Comparison of ENCODE assay signal across 11 cellular contexts in the genomic region with DNA sequence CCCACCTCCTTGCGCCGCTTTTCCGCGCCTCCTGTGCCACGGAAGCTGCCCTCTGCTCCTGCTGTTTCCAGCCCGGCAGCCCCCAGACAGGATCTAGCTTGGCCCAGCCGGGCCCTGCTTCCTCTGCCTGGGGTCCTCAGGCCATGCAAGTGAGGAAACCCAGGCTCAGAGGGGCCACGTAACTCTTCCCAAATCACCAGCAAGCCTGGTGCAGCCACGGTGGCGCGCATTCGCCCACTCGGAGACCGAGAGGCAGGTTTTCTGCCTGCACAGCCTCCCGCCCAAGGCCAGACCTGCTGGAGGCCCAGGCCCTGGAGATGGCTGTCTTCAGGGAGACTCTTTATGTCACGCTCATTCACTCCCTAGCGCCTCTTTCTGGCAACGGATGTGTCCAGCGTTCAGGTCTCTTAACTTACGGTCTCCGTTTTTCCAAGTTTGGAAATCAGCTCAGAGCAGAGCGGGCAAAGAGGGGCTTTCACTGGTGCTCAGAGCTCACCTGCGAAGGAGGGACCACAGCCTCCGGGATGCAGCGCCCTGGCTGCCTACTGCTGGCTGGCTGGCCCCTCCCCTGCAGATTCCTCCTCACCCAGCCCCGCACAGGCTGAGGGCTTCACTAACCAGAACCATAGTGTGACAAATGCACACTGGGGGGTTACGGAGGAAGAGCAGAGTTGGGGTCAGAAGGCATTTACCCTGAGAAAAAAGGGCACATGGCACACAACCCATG. TPM values are rescaled to one million over a fixed set of nuclear protein-coding genes. Genes with fewer than 3 reads are reported as not detected.
A peak's percentile ranks its signal among the peaks of the same experiment; 100 is the strongest.
DNase-seq lines count a peak whose midpoint lies in the region; ATAC-seq, FAIRE-seq and TF ChIP-seq lines count a peak whose summit lies in the region.
"Had no signal": no experiment of that assay in that cellular context is flagged by ENCODE, and none has a peak within 500 bp of the region (broad histone marks: within the 10 kb centered on the region; RNA-seq: fewer than 3 reads in every experiment).

No MANE protein-coding gene starts in this region.

- no TSS peak for BruUV-seq in K562 (replicated peaks; lab: Mats Ljungman, UMichigan)

- H4K20me1 ChIP-seq in GM23338 (replicated peaks; ENCODE audit: insufficient read depth) (no peaks in the 10 kb centered on the region), K562 (replicated peaks; ENCODE audit: control insufficient read depth, insufficient read depth, low read length) (no peaks in the 10 kb centered on the region)

- H3K27me3 ChIP-seq in GM23338 (ENCODE audit: insufficient read depth): peaks cover 38% of the 10 kb centered on the region
- peaks cover 17 to 54% of the 10 kb centered on the region in 2 experiments for H3K27me3 ChIP-seq in K562 (ENCODE audit: control insufficient read depth in 2 of 2, insufficient read depth in 2 of 2, low read length in 2 of 2)

- no peaks in the 10 kb centered on the region for H3K36me3 Mint-ChIP-seq in GM23338 (ENCODE audit: low read depth)

- H3K27ac ChIP-seq in GM23338 (ENCODE audit: low read depth) (peak overlapping the region; percentile 53; the same call in 1 of the 2 replicates), K562 (ENCODE audit: extremely low read depth, low read depth, low read length) (no peak overlapping the region)

- ATAC-seq in GM23338 (peak; percentile 62), K562 (peak; percentile 52; the same call in 2 of the 3 replicates), HG02623 (IDR thresholded peaks at IDR 0.05; ENCODE audit: unreplicated experiment) (no peak), HG02870 (IDR thresholded peaks at IDR 0.05; ENCODE audit: unreplicated experiment) (no peak), HG02981 (IDR thresholded peaks at IDR 0.05; ENCODE audit: unreplicated experiment) (no peak)
- ATAC-seq: effector memory CD8-positive, alpha-beta T cell had no signal

- TF ChIP-seq CTCF in GM23338 (conservative IDR thresholded peaks at IDR 0.05; ENCODE audit: low read depth in 2 of 2) (peak in 1 of 2 experiments; percentile 35; a peak in 3 of 4 replicates), K562 (IDR thresholded peaks at IDR 0.05 in 2 of 3, conservative IDR thresholded peaks at IDR 0.05 in 1 of 3; ENCODE audit: insufficient read depth in 2 of 3, low read depth in 1 of 3, low read length in 3 of 3) (no peak)

- H3K9me1 ChIP-seq in K562 (ENCODE audit: control insufficient read depth, insufficient read depth, low read length): no peaks in the 10 kb centered on the region

- H3K9ac ChIP-seq in K562 (ENCODE audit: insufficient read depth in 1 of 2, low read depth in 2 of 2, low read length in 2 of 2): no peak overlapping the region

- H3K79me2 ChIP-seq in GM23338 (replicated peaks; ENCODE audit: insufficient read depth): no peaks in the 10 kb centered on the region
- H3K79me2 ChIP-seq in K562 (ENCODE audit: control insufficient read depth, insufficient read depth, low read length): no peaks in the 10 kb centered on the region

- no peak for TF ChIP-seq EP300 in K562 (IDR thresholded peaks at IDR 0.05; ENCODE audit: low read length)

- in situ Hi-C loops in K562 (cut with MboI): no loop called here

- no peak for TF ChIP-seq RAD21 in K562 (CRISPR knock-in tag; conservative IDR thresholded peaks at IDR 0.05 in 1 of 2, IDR thresholded peaks at IDR 0.05 in 1 of 2)

- intact Hi-C loops in K562 (cut with micrococcal nuclease): no loop called here

- H3K9me3 ChIP-seq in K562 (replicated peaks; ENCODE audit: control insufficient read depth, insufficient read depth, low read depth, low read length): no peaks in the 10 kb centered on the region

- H3K9me3 Mint-ChIP-seq in GM23338: no peaks in the 10 kb centered on the region; the same call in 2 of the 3 replicates
- H3K9me3 Mint-ChIP-seq: effector memory CD8-positive, alpha-beta T cell had no signal

- TF ChIP-seq POLR2A in K562 (conservative IDR thresholded peaks at IDR 0.05): no peak

- H3K4me1 ChIP-seq in GM23338 (ENCODE audit: insufficient read depth): peaks cover 9% of the 10 kb centered on the region; the same call in 1 of the 2 replicates
- H3K4me1 ChIP-seq in K562 (replicated peaks in 1 of 2; ENCODE audit: control insufficient read depth in 2 of 2, insufficient read depth in 2 of 2, low read length in 2 of 2): peaks cover 0 to 13% of the 10 kb centered on the region in 2 experiments; a peak in 2 of 5 replicates

- no peaks in the 10 kb centered on the region for H3K36me3 ChIP-seq in GM23338 (ENCODE audit: insufficient read depth)
- H3K36me3 ChIP-seq in K562 (ENCODE audit: control insufficient read depth, insufficient read depth, low read length): no peaks in the 10 kb centered on the region

- H3K27ac Mint-ChIP-seq in GM23338: no peak overlapping the region
- H3K27ac Mint-ChIP-seq: effector memory CD8-positive, alpha-beta T cell had no signal

- 36% methylated on average over 12 of the region's 27 CpGs for WGBS in K562 (ENCODE audit: insufficient coverage, low coverage, missing lambda C conversion rate)

- no peak for FAIRE-seq in K562 (lab: Jason Lieb, UNC)

- DNase-seq in GM23338 (ENCODE audit: low spot score) (peak; percentile 55), K562 (ENCODE audit: extremely low read depth in 1 of 4, low spot score in 3 of 4) (no peak), iPS-NIHi7 (ENCODE audit: extremely low spot score) (peak; percentile 46), retina (peak; percentile 68), dermis blood vessel endothelial cell (no peak)
- DNase-seq: effector memory CD8-positive, alpha-beta T cell; NCI-H1092 treated with DMSO at 0.1 percent for 48 hours; SHP77 had no signal

- peak overlapping the region; percentile 64; the same call in 1 of the 2 replicates for H2AFZ ChIP-seq in GM23338
- no peak overlapping the region for H2AFZ ChIP-seq in K562 (ENCODE audit: low read depth, low read length)

- H3F3A ChIP-seq in GM23338 (replicated peaks; ENCODE audit: low read depth): peaks cover 11% of the 10 kb centered on the region

- H3K27me3 Mint-ChIP-seq in GM23338 (ENCODE audit: insufficient read depth, low read depth, poor library complexity): peaks cover 35% of the 10 kb centered on the region

- H3K4me2 ChIP-seq in GM23338 (peak overlapping the region; percentile 85), K562 (ENCODE audit: insufficient read depth, low read length) (no peak overlapping the region)

- POLR2A ChIA-PET in K562 (lab: Yijun Ruan, JAX): no interaction called here

- H3K4me3 ChIP-seq in GM23338 (peak overlapping the region; percentile 71), K562 (no peak overlapping the region)

- peak overlapping the region; percentile 79 for H3K4me3 Mint-ChIP-seq in GM23338

- CTCF ChIA-PET in K562 (lab: Yijun Ruan, JAX; ENCODE audit: low intra/inter-chr PET ratio): no interaction called here

- H3K9me2 ChIP-seq in GM23338 (ENCODE audit: insufficient read depth): no peaks in the 10 kb centered on the region

- H3K4me1 Mint-ChIP-seq in GM23338: peaks cover 12% of the 10 kb centered on the region; the same call in 2 of the 3 replicates

RNA-seq across cellular contexts. Expression of a gene that starts 20.6 kb away (rescaled TPM):
- total RNA-seq in GM23338 (2014; rRNA removed; shearing (Covaris generic)): 31.3 and 37.1 TPM in 2 replicates
- polyA plus RNA-seq in GM23338 (2016; fragmentation: Nextera tagmentation; extraction: Ambion mirVana): 4.6 and 5.3 TPM in 2 replicates
- 12.4 and 32.4 TPM in 2 replicates for total RNA-seq in K562 (2011; cell fraction: chromatin; rRNA removed; ENCODE audit: low replicate concordance)
- total RNA-seq in K562 (2011; cell fraction: nucleolus; rRNA removed): 19.7 and 19.8 TPM in 2 replicates
- 9.8 and 13.9 TPM in 2 replicates for total RNA-seq in K562 (2011; cell fraction: nucleoplasm; rRNA removed)
- 3.6 and 4.8 TPM in 2 replicates for total RNA-seq in K562 (2014; rRNA removed)
- total RNA-seq in K562 (2014; rRNA removed; fragmentation: Illumina TruSeq; extraction: Trizol): 0.99 and 1.2 TPM in 2 replicates
- total RNA-seq in K562 (2015; rRNA removed; fragmentation: Illumina TruSeq; extraction: Trizol): 2.9 and 3.5 TPM in 2 replicates
- 7.5 and 10.2 TPM in 2 replicates for total RNA-seq in K562 (2021)
- 2.2 and 2.7 TPM in 2 replicates for polyA plus RNA-seq in K562 (2011; rRNA removed)
- polyA plus RNA-seq in K562 (2011; cell fraction: cytosol; rRNA removed): 2.4 and 6.4 TPM in 2 replicates
- polyA plus RNA-seq in K562 (2011; cell fraction: nucleus; rRNA removed): 10.4 and 24.0 TPM in 2 replicates
- polyA plus RNA-seq in K562 (2012): 5.5 and 6.7 TPM in 2 replicates
- 1.7 and 4.1 TPM in 2 replicates for polyA plus RNA-seq in K562 (2014; fragmentation: Illumina TruSeq; extraction: Trizol)
- polyA plus RNA-seq in K562 (2014; fragmentation: Nextera tagmentation; extraction: Ambion mirVana): under 1 TPM; 0.01 to 0.03 TPM
- polyA plus RNA-seq in K562 (2014; rRNA removed): 7.6 and 8.9 TPM in 2 replicates
- polyA minus RNA-seq in K562 (2011; rRNA and poly(A)+ RNA removed): 0.72 and 1.6 TPM in 2 replicates
- polyA minus RNA-seq in K562 (2011; cell fraction: cytosol; rRNA and poly(A)+ RNA removed): 1.9 and 2.7 TPM in 2 replicates
- 3.1 and 3.4 TPM in 2 replicates for polyA minus RNA-seq in K562 (2011; cell fraction: nucleus; rRNA and poly(A)+ RNA removed)
- 9.0 and 12.3 TPM in 2 replicates for total RNA-seq in dermis blood vessel endothelial cell

RNA-seq across cellular contexts. Expression of a gene that starts 43.6 kb away (rescaled TPM):
- total RNA-seq in GM23338 (2014; rRNA removed; shearing (Covaris generic)): 4.4 and 7.5 TPM in 2 replicates
- polyA plus RNA-seq in GM23338 (2016; fragmentation: Nextera tagmentation; extraction: Ambion mirVana) (0.66 and 0.70 TPM in 2 replicates), K562 (2011; rRNA removed) (2.2 and 2.4 TPM in 2 replicates), K562 (2014; fragmentation: Illumina TruSeq; extraction: Trizol) (2.4 and 4.5 TPM in 2 replicates), K562 (2014; fragmentation: Nextera tagmentation; extraction: Ambion mirVana) (under 1 TPM; 0.03 to 0.08 TPM), K562 (2014; rRNA removed) (2.9 and 3.7 TPM in 2 replicates)
- total RNA-seq in K562 (2011; cell fraction: chromatin; rRNA removed; ENCODE audit: low replicate concordance): 3.2 and 14.3 TPM in 2 replicates
- 17.5 and 19.2 TPM in 2 replicates for total RNA-seq in K562 (2011; cell fraction: nucleolus; rRNA removed)
- 7.6 and 8.4 TPM in 2 replicates for total RNA-seq in K562 (2011; cell fraction: nucleoplasm; rRNA removed)
- total RNA-seq in K562 (2014; rRNA removed) (5.5 and 7.2 TPM in 2 replicates), K562 (2014; rRNA removed; fragmentation: Illumina TruSeq; extraction: Trizol) (1.4 and 1.5 TPM in 2 replicates), K562 (2015; rRNA removed; fragmentation: Illumina TruSeq; extraction: Trizol) (5.1 TPM in 2 replicates), K562 (2021) (7.4 and 8.5 TPM in 2 replicates), dermis blood vessel endothelial cell (5.1 and 7.0 TPM in 2 replicates)
- 3.5 and 9.0 TPM in 2 replicates for polyA plus RNA-seq in K562 (2011; cell fraction: cytosol; rRNA removed)
- 3.6 and 6.6 TPM in 2 replicates for polyA plus RNA-seq in K562 (2011; cell fraction: nucleus; rRNA removed)
- polyA plus RNA-seq in K562 (2012): 4.5 and 5.8 TPM in 2 replicates
- polyA minus RNA-seq in K562 (2011; rRNA and poly(A)+ RNA removed): 2.9 and 4.9 TPM in 2 replicates
- 6.0 and 8.7 TPM in 2 replicates for polyA minus RNA-seq in K562 (2011; cell fraction: cytosol; rRNA and poly(A)+ RNA removed)
- 12.0 and 13.1 TPM in 2 replicates for polyA minus RNA-seq in K562 (2011; cell fraction: nucleus; rRNA and poly(A)+ RNA removed)

RNA-seq across cellular contexts. Expression of a gene that starts 48.9 kb away (rescaled TPM):
- total RNA-seq in GM23338 (2014; rRNA removed; shearing (Covaris generic)): 74.3 and 78.7 TPM in 2 replicates
- 19.2 and 23.7 TPM in 2 replicates for polyA plus RNA-seq in GM23338 (2016; fragmentation: Nextera tagmentation; extraction: Ambion mirVana)
- total RNA-seq in K562 (2011; cell fraction: chromatin; rRNA removed; ENCODE audit: low replicate concordance): 90.8 and 209 TPM in 2 replicates
- 135 and 136 TPM in 2 replicates for total RNA-seq in K562 (2011; cell fraction: nucleolus; rRNA removed)
- total RNA-seq in K562 (2011; cell fraction: nucleoplasm; rRNA removed): 81.8 and 88.4 TPM in 2 replicates
- total RNA-seq in K562 (2014; rRNA removed): 80.1 and 91.2 TPM in 2 replicates
- total RNA-seq in K562 (2014; rRNA removed; fragmentation: Illumina TruSeq; extraction: Trizol): 25.9 and 37.5 TPM in 2 replicates
- 74.5 and 75.1 TPM in 2 replicates for total RNA-seq in K562 (2015; rRNA removed; fragmentation: Illumina TruSeq; extraction: Trizol)
- total RNA-seq in K562 (2021): 117 and 132 TPM in 2 replicates
- polyA plus RNA-seq in K562 (2011; rRNA removed): 71.8 and 79.3 TPM in 2 replicates
- polyA plus RNA-seq in K562 (2011; cell fraction: cytosol; rRNA removed): 96.5 and 143 TPM in 2 replicates
- 217 and 312 TPM in 2 replicates for polyA plus RNA-seq in K562 (2011; cell fraction: nucleus; rRNA removed)
- polyA plus RNA-seq in K562 (2012): 86.9 and 120 TPM in 2 replicates
- polyA plus RNA-seq in K562 (2014; fragmentation: Illumina TruSeq; extraction: Trizol): 82.0 and 89.7 TPM in 2 replicates
- polyA plus RNA-seq in K562 (2014; fragmentation: Nextera tagmentation; extraction: Ambion mirVana): 1 to 10 TPM in 1 of 2 experiments, under 1 TPM in 1; 0.49 to 1.3 TPM
- 106 TPM in 2 replicates for polyA plus RNA-seq in K562 (2014; rRNA removed)
- polyA minus RNA-seq in K562 (2011; rRNA and poly(A)+ RNA removed): 41.9 and 67.3 TPM in 2 replicates
- 64.3 and 80.4 TPM in 2 replicates for polyA minus RNA-seq in K562 (2011; cell fraction: cytosol; rRNA and poly(A)+ RNA removed)
- 29.8 and 38.1 TPM in 2 replicates for polyA minus RNA-seq in K562 (2011; cell fraction: nucleus; rRNA and poly(A)+ RNA removed)
- total RNA-seq in dermis blood vessel endothelial cell: 163 and 236 TPM in 2 replicates

Comparison
In these comparisons a context has a peak if more than half of its experiments do, and no peak if none do; other contexts are left out.
1. ATAC-seq: peak in GM23338 (single experiment) and K562 (single experiment); none in HG02623 (single experiment), HG02870 (single experiment) and HG02981 (single experiment).
2. DNase-seq: peak in GM23338 (single experiment), iPS-NIHi7 (single experiment) and retina (single experiment); none in K562 (0 of 4) and dermis blood vessel endothelial cell (single experiment).